Comparison of ENCODE assay signal across 24 cellular contexts in the genomic region with DNA sequence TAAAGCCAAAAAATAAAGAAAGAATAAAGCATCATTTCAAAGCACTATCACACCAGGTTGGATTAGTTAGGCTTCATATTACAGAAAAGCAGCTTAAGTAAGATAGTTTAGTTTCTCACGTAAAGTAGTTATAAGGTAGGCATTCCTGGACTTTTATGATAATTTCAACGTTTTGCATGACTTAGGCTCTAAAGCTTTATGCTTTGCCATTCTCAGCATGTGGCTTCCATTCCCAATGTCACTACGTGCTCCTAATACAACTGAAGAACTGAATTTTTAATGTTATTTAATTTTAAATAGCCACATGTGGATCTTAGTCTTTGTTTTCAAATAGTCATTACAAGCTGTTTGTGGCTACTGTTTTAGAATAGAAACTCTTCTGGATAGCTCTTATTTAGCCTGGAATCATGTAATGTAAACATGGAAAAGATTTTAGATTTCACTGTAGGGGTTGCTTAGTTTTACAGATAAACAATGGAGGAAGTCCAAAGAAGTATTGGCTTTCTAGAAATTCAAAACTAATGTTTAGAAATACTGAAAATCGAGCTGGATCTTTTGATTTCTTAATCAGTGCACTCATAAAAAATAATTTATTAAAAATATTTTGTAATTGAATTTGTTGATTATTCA.
"Had no signal": no experiment of that assay in that cellular context is flagged by ENCODE, and none has a peak within 500 bp of the region (broad histone marks: within the 10 kb centered on the region; RNA-seq: fewer than 3 reads in every experiment).

No MANE protein-coding gene starts in this region.

- ATAC-seq: activated naive CD4-positive, alpha-beta T cell treated with anti-CD3 and anti-CD28 coated beads, Interleukin-2, amount 50 U/mL, for 72 hours; activated T-cell treated with anti-CD3 and anti-CD28 coated beads, Interleukin-2, amount 50 U/mL, for 72 hours; left colon; naive thymus-derived CD4-positive, alpha-beta T cell; stimulated activated memory B cell treated with anti-CD40 and anti-IgM and Interleukin-4, amounts not matched to agents 10 μg/mL and 1 μg/mL and 100 μg/mL, for 72 hours; stimulated activated naive CD8-positive, alpha-beta T cell treated with anti-CD3 and anti-CD28 coated beads, Interleukin-15, amount 100 ng/mL, for 72 hours had no signal

- H3K4me3 ChIP-seq: right atrium auricular region, smooth muscle cell, upper lobe of left lung, vagina had no signal

- H3K9me3 ChIP-seq: right atrium auricular region, upper lobe of left lung, vagina had no signal

- H3K36me3 ChIP-seq: right atrium auricular region, upper lobe of left lung, vagina had no signal

- H3K27me3 ChIP-seq: right atrium auricular region, upper lobe of left lung, vagina had no signal

- H3K4me1 ChIP-seq: right atrium auricular region, upper lobe of left lung, vagina had no signal

- DNase-seq: activated CD4-positive, alpha-beta T cell treated with anti-CD3 and anti-CD28 coated beads for 4 hours; activated CD4-positive, alpha-beta T cell treated with anti-CD3 and anti-CD28 coated beads, Interleukin-2, amount 50 U/mL, for 4 hours; activated CD4-positive, CD25-positive, alpha-beta regulatory T cell; activated naive CD4-positive, alpha-beta T cell; activated T-cell treated with anti-CD3 and anti-CD28 coated beads for 4 hours; activated T-cell treated with anti-CD3 and anti-CD28 coated beads, Interleukin-2, amount 50 U/mL, for 72 hours; effector CD8-positive, alpha-beta T cell; foreskin melanocyte; glutamatergic neuron; left colon; mammary epithelial cell; naive thymus-derived CD4-positive, alpha-beta T cell; stimulated activated CD4-positive, alpha-beta T cell treated with anti-CD3 and anti-CD28 coated beads, Interleukin-1b, Interleukin-23, amount 100 ng/mL, for 48 hours; stimulated activated CD4-positive, alpha-beta T cell treated with anti-CD3 and anti-CD28 coated beads, Interleukin-4, amount 100 ng/mL, for 4 hours; stimulated activated CD8-positive, alpha-beta memory T cell treated with anti-CD3 and anti-CD28 coated beads, Interleukin-4, amount 100 ng/mL, for 48 hours; stimulated activated naive CD8-positive, alpha-beta T cell treated with anti-CD3 and anti-CD28 coated beads, Interleukin-15, amount 100 ng/mL, for 72 hours; substantia nigra; T-helper 1 cell; upper lobe of left lung had no signal

- H3K27ac ChIP-seq: right atrium auricular region, upper lobe of left lung, vagina had no signal

- H3K4me2 ChIP-seq: smooth muscle cell had no signal
